1 cellular context compared by ENCODE assay signal in genomic region chr6:142803027-142803426, GRCh38.
TF ChIP-seq lines count a peak whose summit lies in the region.

No MANE protein-coding gene starts in this region.

TF ChIP-seq in liver, 16 proteins besides CTCF, POLR2A, EP300 and RAD21 (continued from another document):
- TF ChIP-seq REST (IDR thresholded peaks at IDR 0.05), result no peak
- TF ChIP-seq RXRA (IDR thresholded peaks at IDR 0.05), result no peak
